In the genomic region with DNA sequence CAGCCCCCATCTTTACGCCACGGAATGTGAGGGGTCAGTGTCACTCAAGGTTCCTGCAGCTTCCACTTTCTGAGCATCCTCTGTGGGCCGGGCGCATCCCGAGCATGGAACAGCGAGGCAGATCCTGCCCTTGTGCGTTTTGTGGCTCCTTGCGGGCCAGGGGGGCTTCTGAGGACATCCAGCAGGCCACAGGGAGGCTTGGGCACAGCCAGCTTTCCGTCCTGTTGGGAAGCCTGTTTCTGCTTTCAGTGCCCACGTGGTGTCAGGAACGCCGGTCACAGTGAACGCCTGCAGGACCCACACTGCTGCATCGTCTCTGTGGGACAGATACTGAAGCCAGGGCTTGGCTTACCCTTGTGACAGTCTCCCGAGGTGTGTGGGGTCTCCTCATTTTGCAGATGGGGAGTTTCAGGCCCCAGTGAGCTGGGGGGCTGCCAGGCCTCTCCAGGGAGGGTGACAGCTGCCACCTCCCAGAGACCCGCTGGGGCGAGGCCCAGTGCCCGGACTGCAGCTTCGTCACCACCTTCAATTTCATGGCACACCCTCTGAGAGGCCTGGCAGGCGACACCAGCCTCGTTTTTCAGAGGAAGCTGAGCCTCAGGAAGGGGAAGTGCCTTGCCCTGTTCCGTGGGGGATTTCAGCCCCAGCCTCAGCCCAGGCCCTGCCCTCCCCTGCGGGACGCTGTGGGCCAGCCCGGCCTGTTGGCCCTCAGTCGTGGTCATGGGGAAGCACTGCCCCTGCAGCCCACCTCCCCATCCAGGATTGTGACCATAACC, we compare ENCODE assay signal across 6 cellular contexts. TPM values are rescaled to one million over a fixed set of nuclear protein-coding genes. Genes with fewer than 3 reads are reported as not detected.
"Had no signal": no experiment of that assay in that cellular context is flagged by ENCODE, and none has a peak within 500 bp of the region (broad histone marks: within the 10 kb centered on the region; RNA-seq: fewer than 3 reads in every experiment).

No MANE protein-coding gene starts in this region.

RNA-seq across cellular contexts. Expression of gene KCNJ12, which starts 29.0 kb away (rescaled TPM):
- total RNA-seq: activated CD4-positive, alpha-beta memory T cell treated with anti-CD3 and anti-CD28 coated beads, Interleukin-2, amount 10 ng/mL, durations not matched to agents 7 days and 5 days; activated CD4-positive, alpha-beta T cell treated with anti-CD3 and anti-CD28 coated beads, Interleukin-2, amount 10 ng/mL, durations not matched to agents 24 days and 14 days; activated naive CD4-positive, alpha-beta T cell treated with anti-CD3 and anti-CD28 coated beads for 36 hours; activated naive CD8-positive, alpha-beta T cell treated with anti-CD3 and anti-CD28 coated beads, Interleukin-2, amount 10 ng/mL, durations not matched to agents 7 days and 5 days; activated T-cell treated with anti-CD3 and anti-CD28 coated beads, Interleukin-2, amount 50 U/mL, for 72 hours; lung microvascular endothelial cell had no signal
